1 cellular context compared by ENCODE assay signal in the genomic region with DNA sequence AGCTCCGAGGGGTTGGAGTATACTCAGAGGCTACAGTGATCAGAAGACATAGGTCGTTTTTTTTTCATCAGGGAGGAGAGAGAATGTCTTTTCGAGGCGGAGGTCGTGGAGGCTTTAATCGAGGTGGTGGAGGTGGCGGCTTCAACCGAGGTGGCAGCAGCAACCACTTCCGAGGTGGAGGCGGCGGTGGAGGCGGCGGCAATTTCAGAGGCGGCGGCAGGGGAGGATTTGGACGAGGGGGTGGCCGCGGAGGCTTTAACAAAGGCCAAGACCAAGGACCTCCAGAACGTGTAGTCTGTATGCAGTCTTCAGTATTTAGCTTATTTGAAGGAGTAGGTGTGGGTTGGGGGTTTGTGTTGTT.
TF ChIP-seq lines count a peak whose summit lies in the region.

No MANE protein-coding gene starts in this region.

TF ChIP-seq in neural cell, 6 proteins besides CTCF, POLR2A, EP300 and RAD21 (continued from another document):
- TF ChIP-seq EZH2 (IDR thresholded peaks at IDR 0.05; ENCODE audit: borderline replicate concordance, insufficient read depth, low read length, poor library complexity, severe bottlenecking), result no peak
- TF ChIP-seq POLR2AphosphoS5 (IDR thresholded peaks at IDR 0.05), result no peak
- no peak for TF ChIP-seq SMC3 (conservative IDR thresholded peaks at IDR 0.05; ENCODE audit: poor library complexity)
